Comparison of ENCODE assay signal across 15 cellular contexts in genomic region chrY:19503092-19503449, GRCh38.
DNase-seq lines count a peak whose midpoint lies in the region; ATAC-seq and TF ChIP-seq lines count a peak whose summit lies in the region.
"Had no signal": no experiment of that assay in that cellular context is flagged by ENCODE, and none has a peak within 500 bp of the region (broad histone marks: within the 10 kb centered on the region; RNA-seq: fewer than 3 reads in every experiment).

No MANE protein-coding gene starts in this region.

- H3K36me3 Mint-ChIP-seq in activated B cell treated with CpG ODN at 0.5 μM for 24 hours (ENCODE audit: low read depth), result no peaks in the 10 kb centered on the region
- H3K36me3 Mint-ChIP-seq in central memory CD8-positive, alpha-beta T cell (ENCODE audit: insufficient read depth), result peaks cover 6% of the 10 kb centered on the region
- H3K36me3 Mint-ChIP-seq in chondrocyte (ENCODE audit: low read depth), result no peaks in the 10 kb centered on the region

- H3K4me3 ChIP-seq in skin epidermis (peak overlapping the region in 4 of 7 experiments; percentile 14 to 26 (median 24)), psoas muscle (no peak overlapping the region)
- H3K4me3 ChIP-seq: BLaER1 treated with 17β-estradiol and CSF1 and Interleukin-3, amounts not matched to agents 10 nM and 100 nM had no signal

- 35 to 40% methylated on average over 15 of the region's 15 CpGs; no CpG with 5 or more reads in 1 of the 3 donors for WGBS in psoas muscle, 3 donors

- ATAC-seq in activated B cell treated with CpG ODN at 0.5 μM for 24 hours (ENCODE audit: low read depth) (peak; percentile 49), psoas muscle (no peak), HG02588 (IDR thresholded peaks at IDR 0.05; ENCODE audit: unreplicated experiment) (no peak)
- ATAC-seq in central memory CD8-positive, alpha-beta T cell (replicated peaks; ENCODE audit: extremely low read depth, poor library complexity, severe bottlenecking), result peak; percentile 57
- ATAC-seq: esophagus mucosa had no signal

- H3K4me1 Mint-ChIP-seq in activated B cell treated with CpG ODN at 0.5 μM for 24 hours (peaks cover 8% of the 10 kb centered on the region), chondrocyte (ENCODE audit: low read depth) (no peaks in the 10 kb centered on the region)
- peaks cover 42% of the 10 kb centered on the region for H3K4me1 Mint-ChIP-seq in central memory CD8-positive, alpha-beta T cell

- no peaks in the 10 kb centered on the region for H3K4me1 ChIP-seq in psoas muscle
- H3K4me1 ChIP-seq: BLaER1 treated with 17β-estradiol and CSF1 and Interleukin-3, amounts not matched to agents 10 nM and 100 nM had no signal

- H3K9me3 Mint-ChIP-seq in activated B cell treated with CpG ODN at 0.5 μM for 24 hours (no peaks in the 10 kb centered on the region), chondrocyte (ENCODE audit: low read depth) (no peaks in the 10 kb centered on the region)
- H3K9me3 Mint-ChIP-seq in central memory CD8-positive, alpha-beta T cell, result no peaks in the 10 kb centered on the region

- CTCF ChIA-PET in GM10248 (lab: Yijun Ruan, JAX) (no interaction called here), activated B cell treated with CpG ODN at 0.5 μM for 24 hours (lab: Charles Lee) (interaction anchor here (1.8 kb wide), 1 partner anchor 9 kb away, joined by 5 read pairs; no protein-coding TSS in a partner anchor)

- H3K36me3 ChIP-seq in psoas muscle (ENCODE audit: insufficient read depth in 1 of 2, low read depth in 1 of 2), result no peaks in the 10 kb centered on the region
- H3K36me3 ChIP-seq: BLaER1 treated with 17β-estradiol and CSF1 and Interleukin-3, amounts not matched to agents 10 nM and 100 nM had no signal

- H3K4me3 Mint-ChIP-seq in activated B cell treated with CpG ODN at 0.5 μM for 24 hours (peak overlapping the region; percentile 83), chondrocyte (ENCODE audit: unreplicated experiment) (no peak overlapping the region)
- H3K4me3 Mint-ChIP-seq in central memory CD8-positive, alpha-beta T cell, result peak overlapping the region; percentile 98

- H3K27me3 Mint-ChIP-seq in activated B cell treated with CpG ODN at 0.5 μM for 24 hours (no peaks in the 10 kb centered on the region), chondrocyte (ENCODE audit: low read depth) (no peaks in the 10 kb centered on the region)
- no peaks in the 10 kb centered on the region for H3K27me3 Mint-ChIP-seq in central memory CD8-positive, alpha-beta T cell

- TF ChIP-seq CTCF in GM10248 (IDR thresholded peaks at IDR 0.05; ENCODE audit: control extremely low read depth, extremely low read depth, low read depth, missing control alignments) (peak; percentile 10), activated B cell treated with CpG ODN at 0.5 μM for 24 hours (IDR thresholded peaks at IDR 0.05) (no peak), chondrocyte (IDR thresholded peaks at IDR 0.05) (no peak), psoas muscle (IDR thresholded peaks at IDR 0.05) (no peak)

- no peaks in the 10 kb centered on the region for H3K9me3 ChIP-seq in psoas muscle
- H3K9me3 ChIP-seq: BLaER1 treated with 17β-estradiol and CSF1 and Interleukin-3, amounts not matched to agents 10 nM and 100 nM had no signal

- H3K27me3 ChIP-seq in psoas muscle (ENCODE audit: insufficient read depth in 3 of 3, low read length in 2 of 3), result no peaks in the 10 kb centered on the region
- H3K27me3 ChIP-seq: BLaER1 treated with 17β-estradiol and CSF1 and Interleukin-3, amounts not matched to agents 10 nM and 100 nM had no signal

- peak overlapping the region; percentile 53 for H3K27ac Mint-ChIP-seq in activated B cell treated with CpG ODN at 0.5 μM for 24 hours
- H3K27ac Mint-ChIP-seq in central memory CD8-positive, alpha-beta T cell (ENCODE audit: low read depth), result peak overlapping the region; percentile 99
- no peak overlapping the region for H3K27ac Mint-ChIP-seq in chondrocyte (ENCODE audit: unreplicated experiment)

- no peak overlapping the region for H3K27ac ChIP-seq in skin epidermis
- H3K27ac ChIP-seq in psoas muscle, result no peak overlapping the region
- H3K27ac ChIP-seq: BLaER1 treated with 17β-estradiol and CSF1 and Interleukin-3, amounts not matched to agents 10 nM and 100 nM had no signal

- POLR2A ChIA-PET in GM10248 (lab: Yijun Ruan, JAX), result no interaction called here
- POLR2A ChIA-PET in activated B cell treated with CpG ODN at 0.5 μM for 24 hours (lab: Charles Lee), result no interaction called here

- intact Hi-C loops in activated B cell treated with CpG ODN at 0.5 μM for 24 hours (cut with micrococcal nuclease), result loop anchor here (2.0 kb wide), 2 partner anchors 64 to 70 kb away; no protein-coding TSS in a partner anchor
- intact Hi-C loops in psoas muscle (cut with DNase I), result no loop called here

- no peak for DNase-seq in GM10248 (ENCODE audit: extremely low spot score)
- DNase-seq in activated B cell treated with CpG ODN at 0.5 μM for 24 hours, result no peak
- peak in 1 of 2 donors; percentile 43 for DNase-seq in central memory CD8-positive, alpha-beta T cell (ENCODE audit: low spot score in 2 of 2)
- DNase-seq in chondrocyte (ENCODE audit: low spot score), result no peak
- DNase-seq in psoas muscle, result no peak
- no peak for DNase-seq in NCI-H146 (lab: John Stamatoyannopoulos, UW)
- DNase-seq: anterior cingulate cortex, KG1, midbrain, NCI-H2107, RPMI8226 had no signal

Comparison
In these comparisons a context has a peak if more than half of its experiments do, and no peak if none do; other contexts are left out.
1. ATAC-seq: peak in activated B cell treated with CpG ODN at 0.5 μM for 24 hours (single experiment) and central memory CD8-positive, alpha-beta T cell (single experiment); none in psoas muscle (0 of 4) and HG02588 (single experiment).